ENCODE assay signal across 26 cellular contexts in genomic region chr7:114854369-114854768, GRCh38.
"Had no signal": no experiment of that assay in that cellular context is flagged by ENCODE, and none has a peak within 500 bp of the region (broad histone marks: within the 10 kb centered on the region; RNA-seq: fewer than 3 reads in every experiment).

No MANE protein-coding gene starts in this region.

- FAIRE-seq: astrocyte, colon had no signal

- DNase-seq: activated CD4-positive, alpha-beta memory T cell treated with anti-CD3 and anti-CD28 coated beads, Interleukin-2, amount 10 ng/mL, durations not matched to agents 7 days and 5 days; activated CD4-positive, alpha-beta T cell treated with anti-CD3 and anti-CD28 coated beads for 1 hour; activated CD4-positive, alpha-beta T cell treated with anti-CD3 and anti-CD28 coated beads for 4 hours; activated CD4-positive, alpha-beta T cell treated with anti-CD3 and anti-CD28 coated beads, Interleukin-2, amount 10 ng/mL, durations not matched to agents 7 days and 5 days; activated CD4-positive, alpha-beta T cell treated with anti-CD3 and anti-CD28 coated beads, Interleukin-2, amount 50 U/mL, for 4 hours; activated effector memory CD4-positive, alpha-beta T cell treated with Interleukin-2 at 50 U/mL for 16 hours; activated gamma-delta T cell treated with Interleukin-2 at 50 U/mL for 16 hours; activated naive CD4-positive, alpha-beta T cell treated with anti-CD3 and anti-CD28 coated beads, Interleukin-2, amount 50 U/mL, for 16 hours; activated naive CD4-positive, alpha-beta T cell treated with Interleukin-2 at 50 U/mL for 16 hours; activated T-cell treated with anti-CD3 and anti-CD28 coated beads, Interleukin-2, amount 50 U/mL, for 4 hours; amniotic stem cell; anterior cingulate cortex; brain microvascular endothelial cell; caudate nucleus; dorsolateral prefrontal cortex; effector memory CD4-positive, alpha-beta T cell; endodermal cell; erythroblast; foreskin melanocyte; head of caudate nucleus; T-helper 2 cell had no signal

- H3K36me3 ChIP-seq: brain microvascular endothelial cell, esophagus muscularis mucosa, gastroesophageal sphincter had no signal

- ATAC-seq: activated T-cell treated with anti-CD3 and anti-CD28 coated beads, Interleukin-2, amount 50 U/mL, for 4 hours; activated T-helper 17 cell treated with anti-CD3 and anti-CD28 coated beads, Interleukin-2, amount 50 U/mL, for 72 hours; gastroesophageal sphincter had no signal

- H3K4me3 ChIP-seq: dorsolateral prefrontal cortex, esophagus muscularis mucosa, gastroesophageal sphincter had no signal

- H3K9me3 ChIP-seq: esophagus muscularis mucosa, gastroesophageal sphincter had no signal

- H3K27me3 ChIP-seq: brain microvascular endothelial cell, esophagus muscularis mucosa, gastroesophageal sphincter had no signal

- H3K27ac ChIP-seq: brain microvascular endothelial cell, dorsolateral prefrontal cortex, esophagus muscularis mucosa, gastroesophageal sphincter had no signal

- H3K4me1 ChIP-seq: gastroesophageal sphincter had no signal
